In genomic region chrX:152821145-152821765, GRCh38 we compare ENCODE assay signal across 8 cellular contexts. TPM values are rescaled to one million over a fixed set of nuclear protein-coding genes. Genes with fewer than 3 reads are reported as not detected.
DNase-seq lines count a peak whose midpoint lies in the region; ATAC-seq and TF ChIP-seq lines count a peak whose summit lies in the region.

No MANE protein-coding gene starts in this region.

- H3K4me3 Mint-ChIP-seq in CD8-positive, alpha-beta memory T cell = no peak overlapping the region
- H3K4me3 Mint-ChIP-seq in T-cell = no peak overlapping the region

- ATAC-seq in HG02852 (IDR thresholded peaks at IDR 0.05; ENCODE audit: unreplicated experiment) = peak; percentile 48
- no peak for ATAC-seq in T-cell (replicated peaks in 1 of 4)

- peak overlapping the region in 2 of 8 donors; percentile 43 to 47 for H3K27ac Mint-ChIP-seq in CD8-positive, alpha-beta memory T cell
- no peak overlapping the region for H3K27ac Mint-ChIP-seq in T-cell

- no peaks in the 10 kb centered on the region for H3K27me3 ChIP-seq in CD8-positive, alpha-beta memory T cell (ENCODE audit: insufficient read depth, low read length, poor library complexity, severe bottlenecking)

- no peaks in the 10 kb centered on the region for H3K9me3 Mint-ChIP-seq in CD8-positive, alpha-beta memory T cell
- H3K9me3 Mint-ChIP-seq in T-cell = no peaks in the 10 kb centered on the region

- peaks cover 13 to 15% of the 10 kb centered on the region in 2 donors for H3K27me3 Mint-ChIP-seq in CD8-positive, alpha-beta memory T cell
- peaks cover 8 to 27% of the 10 kb centered on the region in 2 donors for H3K27me3 Mint-ChIP-seq in T-cell

- no peaks in the 10 kb centered on the region for H3K9me3 ChIP-seq in CD8-positive, alpha-beta memory T cell (ENCODE audit: low read length)

- CTCF ChIA-PET in RWPE1 (lab: Yijun Ruan, JAX) (interaction anchor here (0.5 to 1.3 kb wide), 6 partner anchors 9 to 1071 kb away, joined by 3 to 5 read pairs (median 3); partner anchors contain the start of gene CETN2), T-cell (lab: Charles Lee) (interaction anchor here in 1 of 2 donors (0.6 kb wide), 1 partner anchor 89 kb away, joined by 3 read pairs; no protein-coding TSS in a partner anchor)
- CTCF ChIA-PET in CD8-positive, alpha-beta memory T cell (lab: Charles Lee) = interaction anchor here (1.3 kb wide), 1 partner anchor 9 kb away, joined by 4 read pairs; no protein-coding TSS in a partner anchor

- H3K4me1 Mint-ChIP-seq in CD8-positive, alpha-beta memory T cell = no peaks in the 10 kb centered on the region
- no peaks in the 10 kb centered on the region for H3K4me1 Mint-ChIP-seq in T-cell

- no peak overlapping the region for H3K4me3 ChIP-seq in fibroblast of villous mesenchyme (ENCODE audit: low read depth, low read length)
- no peak overlapping the region for H3K4me3 ChIP-seq in CD8-positive, alpha-beta memory T cell (ENCODE audit: low read length)

- H3K36me3 ChIP-seq in CD8-positive, alpha-beta memory T cell (ENCODE audit: insufficient read depth, low read length) = no peaks in the 10 kb centered on the region

- TF ChIP-seq CTCF in RWPE1 (conservative IDR thresholded peaks at IDR 0.05; ENCODE audit: low read depth) (peak; percentile 47), fibroblast of villous mesenchyme (IDR thresholded peaks at IDR 0.05; ENCODE audit: insufficient read depth, low read depth, low read length) (peak; percentile 70)

- DNase-seq in NCI-H1417 (lab: John Stamatoyannopoulos, UW) (peak; percentile 11 to 67 (median 53)), NCI-H1417 treated with DMSO at 0.1 percent for 48 hours (lab: John Stamatoyannopoulos, UW) (no peak), RWPE1 (ENCODE audit: low spot score) (peak; percentile 26), fibroblast of villous mesenchyme (ENCODE audit: low read depth) (peak; percentile 42), T-cell (no peak)
- DNase-seq in CD8-positive, alpha-beta memory T cell = no peak
- no peak for DNase-seq in activated CD4-positive, CD25-positive, alpha-beta regulatory T cell treated with anti-CD3 and anti-CD28 coated beads, Interleukin-2, amount 50 U/mL, for 72 hours

- POLR2A ChIA-PET in RWPE1 (lab: Yijun Ruan, JAX; ENCODE audit: low non-redundant PET) (no interaction called here), T-cell (lab: Charles Lee) (no interaction called here)
- POLR2A ChIA-PET in CD8-positive, alpha-beta memory T cell (lab: Charles Lee) = no interaction called here

- H3K27ac ChIP-seq in RWPE1 = no peak overlapping the region
- no peak overlapping the region for H3K27ac ChIP-seq in CD8-positive, alpha-beta memory T cell (ENCODE audit: low read depth, low read length)

- H3K4me1 ChIP-seq in CD8-positive, alpha-beta memory T cell (ENCODE audit: insufficient read depth, low read length) = no peaks in the 10 kb centered on the region

- H3K36me3 Mint-ChIP-seq in CD8-positive, alpha-beta memory T cell = no peaks in the 10 kb centered on the region
- no peaks in the 10 kb centered on the region for H3K36me3 Mint-ChIP-seq in T-cell

RNA-seq across cellular contexts. Expression of gene CETN2, which starts 9.3 kb away (rescaled TPM):
- total RNA-seq in fibroblast of villous mesenchyme (39.9 and 46.2 TPM in 2 replicates), T-cell (1 to 10 TPM; 6.5 to 7.6 (median 6.9) TPM)
- 10 to 100 TPM; 12.5 to 15.4 TPM for total RNA-seq in CD8-positive, alpha-beta memory T cell
- polyA plus RNA-seq in CD8-positive, alpha-beta memory T cell = 29.0 TPM

RNA-seq across cellular contexts. Expression of gene NSDHL, which starts 9.6 kb away (rescaled TPM):
- total RNA-seq in fibroblast of villous mesenchyme (23.8 and 28.5 TPM in 2 replicates), T-cell (1 to 10 TPM; 3.1 to 8.1 (median 7.1) TPM)
- total RNA-seq in CD8-positive, alpha-beta memory T cell = 10 to 100 TPM; 20.3 to 21.8 TPM
- 15.0 TPM for polyA plus RNA-seq in CD8-positive, alpha-beta memory T cell

RNA-seq across cellular contexts. Expression of gene MAGEA6, which starts 51.8 kb away (rescaled TPM):
- not detected in 2 replicates for total RNA-seq in fibroblast of villous mesenchyme
- not detected for total RNA-seq in CD8-positive, alpha-beta memory T cell
- not detected for polyA plus RNA-seq in CD8-positive, alpha-beta memory T cell
- total RNA-seq in T-cell = under 1 TPM in 1 of 5 donors, not detected in 4; 0.15 TPM

Comparison
In these comparisons a context has a peak if more than half of its experiments do, and no peak if none do; other contexts are left out.
1. DNase-seq: peak in NCI-H1417 (3 of 3), RWPE1 (single experiment) and fibroblast of villous mesenchyme (single experiment); none in NCI-H1417 treated with DMSO at 0.1 percent for 48 hours (single experiment), CD8-positive, alpha-beta memory T cell (0 of 5), activated CD4-positive, CD25-positive, alpha-beta regulatory T cell treated with anti-CD3 and anti-CD28 coated beads, Interleukin-2, amount 50 U/mL, for 72 hours (single experiment) and T-cell (0 of 34).